In genomic region chr4:4852591-4853362, GRCh38 we compare ENCODE assay signal across 9 cellular contexts. TPM values are rescaled to one million over a fixed set of nuclear protein-coding genes. Genes with fewer than 3 reads are reported as not detected.
DNase-seq lines count a peak whose midpoint lies in the region; ATAC-seq and TF ChIP-seq lines count a peak whose summit lies in the region.
"Had no signal": no experiment of that assay in that cellular context is flagged by ENCODE, and none has a peak within 500 bp of the region (broad histone marks: within the 10 kb centered on the region; RNA-seq: fewer than 3 reads in every experiment).

No MANE protein-coding gene starts in this region.

- peak overlapping the region; percentile 77 to 95 (median 85) for H3K4me3 Mint-ChIP-seq in CD4-positive, alpha-beta memory T cell
- H3K4me3 Mint-ChIP-seq in T-helper 17 cell = peak overlapping the region; percentile 94
- H3K4me3 Mint-ChIP-seq in natural killer cell treated with Interleukin-12 subunit alpha and Interleukin-12 subunit beta and Interleukin-15 and Interleukin-18, amount 100 ng/mL, for 72 hours = peak overlapping the region; percentile 93

- CTCF ChIA-PET in CD4-positive, alpha-beta memory T cell (lab: Charles Lee; ENCODE audit: partially characterized antibody) = no interaction called here

- peaks cover 30% of the 10 kb centered on the region for H3K27me3 ChIP-seq in CD4-positive, alpha-beta memory T cell (ENCODE audit: insufficient read depth, low read length)

- ATAC-seq in GM21515 (IDR thresholded peaks at IDR 0.05; ENCODE audit: unreplicated experiment) (peak; percentile 51), T-helper 17 cell (peak; percentile 67), HG02571 (IDR thresholded peaks at IDR 0.05; ENCODE audit: unreplicated experiment) (no peak)
- peak; percentile 63 to 75 for ATAC-seq in natural killer cell treated with Interleukin-12 subunit alpha and Interleukin-12 subunit beta and Interleukin-15 and Interleukin-18, amount 100 ng/mL, for 72 hours

- POLR2A ChIA-PET in CD4-positive, alpha-beta memory T cell (lab: Charles Lee; ENCODE audit: partially characterized antibody) = no interaction called here

- peaks cover 16 to 42% (median 31%) of the 10 kb centered on the region in 4 donors for H3K4me1 Mint-ChIP-seq in CD4-positive, alpha-beta memory T cell
- peaks cover 25% of the 10 kb centered on the region for H3K4me1 Mint-ChIP-seq in T-helper 17 cell
- H3K4me1 Mint-ChIP-seq in natural killer cell treated with Interleukin-12 subunit alpha and Interleukin-12 subunit beta and Interleukin-15 and Interleukin-18, amount 100 ng/mL, for 72 hours (ENCODE audit: low read depth in 2 of 2) = peaks cover 29 to 32% of the 10 kb centered on the region in 2 donors

- intact Hi-C loops in CD4-positive, alpha-beta memory T cell (cut with micrococcal nuclease) = no loop called here

- H3K9me3 ChIP-seq in CD4-positive, alpha-beta memory T cell (ENCODE audit: control insufficient read depth in 1 of 2, low read length in 2 of 2) = no peaks in the 10 kb centered on the region
- H3K9me3 ChIP-seq in T-helper 17 cell (ENCODE audit: control insufficient read depth, low read length, poor library complexity, severe bottlenecking) = no peaks in the 10 kb centered on the region
- H3K9me3 ChIP-seq: neutrophil had no signal

- H3K27ac ChIP-seq in CD4-positive, alpha-beta memory T cell (ENCODE audit: low read depth, low read length) = no peak overlapping the region
- H3K27ac ChIP-seq: neutrophil had no signal

- peaks cover 0 to 13% (median 4%) of the 10 kb centered on the region in 8 donors for H3K9me3 Mint-ChIP-seq in CD4-positive, alpha-beta memory T cell
- H3K9me3 Mint-ChIP-seq in natural killer cell treated with Interleukin-12 subunit alpha and Interleukin-12 subunit beta and Interleukin-15 and Interleukin-18, amount 100 ng/mL, for 72 hours = no peaks in the 10 kb centered on the region

- peak overlapping the region in 5 of 7 donors; percentile 24 to 75 (median 44) for H3K27ac Mint-ChIP-seq in CD4-positive, alpha-beta memory T cell
- no peak overlapping the region for H3K27ac Mint-ChIP-seq in T-helper 17 cell
- peak overlapping the region in 1 of 2 donors; percentile 43 for H3K27ac Mint-ChIP-seq in natural killer cell treated with Interleukin-12 subunit alpha and Interleukin-12 subunit beta and Interleukin-15 and Interleukin-18, amount 100 ng/mL, for 72 hours

- H3K27me3 Mint-ChIP-seq in CD4-positive, alpha-beta memory T cell = peaks cover 42 to 49% of the 10 kb centered on the region in 2 donors
- peaks cover 74% of the 10 kb centered on the region for H3K27me3 Mint-ChIP-seq in T-helper 17 cell
- H3K27me3 Mint-ChIP-seq in natural killer cell treated with Interleukin-12 subunit alpha and Interleukin-12 subunit beta and Interleukin-15 and Interleukin-18, amount 100 ng/mL, for 72 hours = peaks cover 35 to 57% of the 10 kb centered on the region in 2 donors

- H3K4me1 ChIP-seq in CD4-positive, alpha-beta memory T cell (ENCODE audit: insufficient read depth, low read length) = peaks cover 42% of the 10 kb centered on the region

- peak overlapping the region in 1 of 2 donors; percentile 28 for H3K4me3 ChIP-seq in CD4-positive, alpha-beta memory T cell (ENCODE audit: low read length in 2 of 2)
- H3K4me3 ChIP-seq in epithelial cell of esophagus (ENCODE audit: low read length) = peak overlapping the region; percentile 21

- no peaks in the 10 kb centered on the region for H3K36me3 ChIP-seq in CD4-positive, alpha-beta memory T cell (ENCODE audit: insufficient read depth, low read length)
- H3K36me3 ChIP-seq: neutrophil had no signal

- TF ChIP-seq CTCF in epithelial cell of esophagus (IDR thresholded peaks at IDR 0.05; ENCODE audit: insufficient read depth, low read depth, low read length, missing control alignments) = peak; percentile 14

- DNase-seq in CD4-positive, alpha-beta memory T cell = peak in 1 of 5 donors; percentile 21
- DNase-seq in T-helper 17 cell (no peak), epithelial cell of esophagus (ENCODE audit: low read depth) (peak; percentile 65), mucosa of gallbladder (ENCODE audit: low spot score) (no peak), DMS153 (lab: John Stamatoyannopoulos, UW) (no peak)
- DNase-seq in natural killer cell treated with Interleukin-12 subunit alpha and Interleukin-12 subunit beta and Interleukin-15 and Interleukin-18, amount 100 ng/mL, for 72 hours (ENCODE audit: low spot score) = no peak

- H3K36me3 Mint-ChIP-seq in CD4-positive, alpha-beta memory T cell = peaks cover 0 to 4% of the 10 kb centered on the region in 2 donors
- peaks cover 8% of the 10 kb centered on the region for H3K36me3 Mint-ChIP-seq in T-helper 17 cell (ENCODE audit: low read depth)
- no peaks in the 10 kb centered on the region for H3K36me3 Mint-ChIP-seq in natural killer cell treated with Interleukin-12 subunit alpha and Interleukin-12 subunit beta and Interleukin-15 and Interleukin-18, amount 100 ng/mL, for 72 hours

RNA-seq across cellular contexts. Expression of gene MSX1, which starts 6.7 kb away (rescaled TPM):
- not detected for total RNA-seq in CD4-positive, alpha-beta memory T cell
- not detected for polyA plus RNA-seq in CD4-positive, alpha-beta memory T cell
- total RNA-seq in T-helper 17 cell = not detected
- under 1 TPM in 1 of 2 donors, not detected in 1; 0.24 TPM for total RNA-seq in natural killer cell treated with Interleukin-12 subunit alpha and Interleukin-12 subunit beta and Interleukin-15 and Interleukin-18, amount 100 ng/mL, for 72 hours
- 1.2 TPM for total RNA-seq in mucosa of gallbladder
